8 cellular contexts compared by ENCODE assay signal in the genomic region with DNA sequence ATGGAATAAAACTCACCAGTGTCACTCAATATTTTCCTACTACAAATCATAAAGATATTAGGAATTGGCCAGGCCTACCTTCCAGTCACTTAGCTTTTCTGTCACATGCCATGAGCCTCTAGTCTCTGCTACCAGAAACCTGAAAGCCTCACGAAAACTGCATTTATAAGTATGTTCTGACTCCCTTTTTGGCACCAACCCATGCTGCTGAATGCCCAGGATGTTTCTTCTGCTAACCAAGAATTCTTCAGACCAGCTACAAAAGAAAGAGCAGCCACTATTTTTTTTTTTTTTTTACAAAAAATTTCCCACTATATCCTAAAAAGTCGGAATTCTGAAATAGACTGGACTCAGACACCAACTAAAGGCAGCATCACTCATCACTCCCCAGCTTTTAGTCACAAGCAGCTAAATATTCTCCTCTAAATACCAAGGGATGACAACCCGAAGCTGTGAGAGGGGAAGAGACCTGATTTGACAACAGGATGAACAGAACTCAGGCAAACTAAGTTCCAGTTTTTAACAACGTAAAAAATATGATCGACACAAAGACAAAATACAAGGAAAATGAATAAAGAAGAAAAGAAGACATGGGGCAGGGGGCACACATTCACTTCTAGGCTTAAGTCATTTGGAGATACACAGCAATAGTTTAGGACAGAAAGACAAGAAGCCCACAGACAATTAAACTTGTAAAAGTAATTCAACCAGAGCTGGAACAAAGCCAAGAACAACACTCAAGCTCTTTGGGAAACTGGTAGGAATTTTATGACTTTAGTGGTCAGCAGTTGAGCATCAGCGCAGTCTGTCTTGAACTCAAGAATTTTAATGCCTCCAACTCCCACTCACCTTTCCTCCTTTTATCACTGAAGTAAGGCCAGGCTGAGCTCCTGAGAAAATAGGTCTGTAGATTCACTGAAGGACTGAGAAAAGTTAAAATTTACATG. TPM values are rescaled to one million over a fixed set of nuclear protein-coding genes. Genes with fewer than 3 reads are reported as not detected.
DNase-seq lines count a peak whose midpoint lies in the region; ATAC-seq and TF ChIP-seq lines count a peak whose summit lies in the region.

No MANE protein-coding gene starts in this region.

- no peak overlapping the region for H3K4ac ChIP-seq in mesenchymal stem cell (ENCODE audit: low read depth in 1 of 2, low read length in 2 of 2)

- H2BK15ac ChIP-seq in mesenchymal stem cell (ENCODE audit: low read depth, poor library complexity, severe bottlenecking), result no peak overlapping the region

- H3K27me3 ChIP-seq in breast epithelium, result no peaks in the 10 kb centered on the region
- no peaks in the 10 kb centered on the region for H3K27me3 ChIP-seq in mesenchymal stem cell (ENCODE audit: control insufficient read depth in 1 of 2, insufficient read depth in 1 of 2, low read length in 2 of 2)
- no peaks in the 10 kb centered on the region for H3K27me3 ChIP-seq in aorta (ENCODE audit: control insufficient read depth in 1 of 2, insufficient read depth in 2 of 2, low read length in 1 of 2)

- no peak overlapping the region for H2BK120ac ChIP-seq in mesenchymal stem cell (ENCODE audit: low read depth, low read length)

- H3K36me3 ChIP-seq in breast epithelium (no peaks in the 10 kb centered on the region), mesenchymal stem cell (ENCODE audit: control insufficient read depth in 1 of 2, insufficient read depth in 2 of 2, low read depth in 1 of 2, low read length in 2 of 2) (peaks cover 0 to 5% of the 10 kb centered on the region in 2 experiments), aorta (ENCODE audit: control insufficient read depth in 1 of 2, insufficient read depth in 2 of 2, low read length in 1 of 2) (no peaks in the 10 kb centered on the region)

- TF ChIP-seq CTCF in breast epithelium (IDR thresholded peaks at IDR 0.05), result no peak

- peaks cover 0 to 18% of the 10 kb centered on the region in 2 donors for H3K4me1 ChIP-seq in breast epithelium
- peaks cover 2% of the 10 kb centered on the region for H3K4me1 ChIP-seq in mesenchymal stem cell (ENCODE audit: control insufficient read depth, insufficient read depth, low read depth, low read length)
- peaks cover 0 to 7% of the 10 kb centered on the region in 2 donors for H3K4me1 ChIP-seq in aorta (ENCODE audit: control insufficient read depth in 1 of 2, insufficient read depth in 2 of 2, low read length in 2 of 2)

- no peak for ATAC-seq in aorta (ENCODE audit: low FRiP score)
- no peak for ATAC-seq in GM18861 (IDR thresholded peaks at IDR 0.05; ENCODE audit: unreplicated experiment)
- ATAC-seq in GM18517 (IDR thresholded peaks at IDR 0.05; ENCODE audit: unreplicated experiment), result no peak

- no peak overlapping the region for H3K14ac ChIP-seq in mesenchymal stem cell (ENCODE audit: low read length in 2 of 2)

- intact Hi-C loops in breast epithelium (cut with DNase I; ENCODE audit: low total_unique reads) (no loop called here), aorta (cut with DNase I) (loop anchor here in 1 of 2 donors (5.0 kb wide), 2 partner anchors 53 to 163 kb away; partner anchors contain the start of genes IGSF8 and PEA15)

- peak overlapping the region; percentile 98 to 99 for H3K27ac ChIP-seq in breast epithelium
- peak overlapping the region; percentile 57 for H3K27ac ChIP-seq in mesenchymal stem cell (ENCODE audit: low read length, poor library complexity, severe bottlenecking)
- peak overlapping the region in 1 of 2 donors; percentile 37 for H3K27ac ChIP-seq in aorta (ENCODE audit: low read depth in 1 of 2, low read length in 2 of 2)

- H2BK5ac ChIP-seq in mesenchymal stem cell (ENCODE audit: low read depth, low read length, poor library complexity, severe bottlenecking), result no peak overlapping the region

- no peak overlapping the region for H4K91ac ChIP-seq in mesenchymal stem cell (ENCODE audit: low read length)

- H2BK12ac ChIP-seq in mesenchymal stem cell (ENCODE audit: low read length in 2 of 2), result no peak overlapping the region

- peak overlapping the region; percentile 98 for H3K9ac ChIP-seq in mesenchymal stem cell (ENCODE audit: low read length)

- no peak overlapping the region for H2AFZ ChIP-seq in mesenchymal stem cell (ENCODE audit: low read depth, low read length)

- no peak for TF ChIP-seq POLR2A in breast epithelium (IDR thresholded peaks at IDR 0.05)

- H3K18ac ChIP-seq in mesenchymal stem cell (ENCODE audit: low read depth in 1 of 2, low read length in 2 of 2), result no peak overlapping the region

- no peak overlapping the region for H3K23ac ChIP-seq in mesenchymal stem cell (ENCODE audit: low read length in 2 of 2)

- H3K4me3 ChIP-seq in breast epithelium (peak overlapping the region; percentile 89 to 99 (median 94)), mesenchymal stem cell (ENCODE audit: insufficient read depth in 1 of 2, low read depth in 1 of 2, low read length in 2 of 2) (peak overlapping the region in 1 of 2 experiments; percentile 97), aorta (ENCODE audit: low read length in 2 of 2) (peak overlapping the region; percentile 69 to 93)

- DNase-seq in NCI-H82 (lab: John Stamatoyannopoulos, UW), result peak; percentile 21
- DNase-seq in NCI-H82 treated with DMSO at 0.1 percent for 48 hours (lab: John Stamatoyannopoulos, UW; ENCODE audit: unreplicated experiment), result no peak
- peak; percentile 62 for DNase-seq in NCI-H2107 treated with DMSO at 0.1 percent for 48 hours (lab: John Stamatoyannopoulos, UW; ENCODE audit: unreplicated experiment)
- no peak for DNase-seq in breast epithelium (ENCODE audit: low spot score in 2 of 2)
- DNase-seq in mesenchymal stem cell, result peak; percentile 79
- no peak for DNase-seq in aorta

- no peak overlapping the region for H4K8ac ChIP-seq in mesenchymal stem cell (ENCODE audit: low read length)

- H3K9me3 ChIP-seq in breast epithelium (no peaks in the 10 kb centered on the region), mesenchymal stem cell (ENCODE audit: control insufficient read depth, low read length) (no peaks in the 10 kb centered on the region), aorta (ENCODE audit: control insufficient read depth, low read length) (no peaks in the 10 kb centered on the region)

- peaks cover 10% of the 10 kb centered on the region for H3K79me1 ChIP-seq in mesenchymal stem cell (replicated peaks; ENCODE audit: low read length, poor library complexity, severe bottlenecking)

- H3K4me2 ChIP-seq in mesenchymal stem cell (ENCODE audit: low read length, poor library complexity, severe bottlenecking), result peak overlapping the region; percentile 41

- no peak overlapping the region for H2AK5ac ChIP-seq in mesenchymal stem cell (ENCODE audit: low read length, severe bottlenecking)

- WGBS in mesenchymal stem cell, result 78% methylated on average over 4 of the region's 6 CpGs
- WGBS in aorta, 2 donors, result 9 to 11% methylated on average over 6 of the region's 6 CpGs

RNA-seq across cellular contexts. Expression of gene DCAF8, which starts 1.6 kb away (rescaled TPM):
- total RNA-seq in breast epithelium (100 to 1,000 TPM; 161 to 195 (median 161) TPM), aorta (100 to 1,000 TPM; 134 to 152 TPM)
- polyA plus RNA-seq in mesenchymal stem cell (2013, experiment 1 of 2), result 57.0 TPM
- polyA plus RNA-seq in mesenchymal stem cell (2013, experiment 2 of 2), result 58.2 TPM
- polyA plus RNA-seq in aorta, result 100 to 1,000 TPM in 1 of 2 donors, 10 to 100 TPM in 1; 39.2 to 128 TPM

RNA-seq across cellular contexts. Expression of gene PEX19, which starts 24.2 kb away (rescaled TPM):
- 100 to 1,000 TPM in 1 of 3 donors, 10 to 100 TPM in 2; 58.7 to 136 (median 80.1) TPM for total RNA-seq in breast epithelium
- polyA plus RNA-seq in mesenchymal stem cell (2013, experiment 1 of 2), result 25.8 TPM
- 26.9 TPM for polyA plus RNA-seq in mesenchymal stem cell (2013, experiment 2 of 2)
- total RNA-seq in aorta, result 10 to 100 TPM; 44.8 to 55.1 TPM
- 10 to 100 TPM; 32.2 to 32.3 TPM for polyA plus RNA-seq in aorta

RNA-seq across cellular contexts. Expression of gene PEA15, which starts 55.5 kb away (rescaled TPM):
- 100 to 1,000 TPM in 2 of 3 donors, 10 to 100 TPM in 1; 69.8 to 128 (median 127) TPM for total RNA-seq in breast epithelium
- 323 TPM for polyA plus RNA-seq in mesenchymal stem cell (2013, experiment 1 of 2)
- 331 TPM for polyA plus RNA-seq in mesenchymal stem cell (2013, experiment 2 of 2)
- total RNA-seq in aorta, result 100 to 1,000 TPM; 258 to 313 TPM
- 100 to 1,000 TPM; 296 to 350 TPM for polyA plus RNA-seq in aorta

Comparison
In these comparisons a context has a peak if more than half of its experiments do, and no peak if none do; other contexts are left out.
1. DNase-seq: peak in NCI-H82 (single experiment), NCI-H2107 treated with DMSO at 0.1 percent for 48 hours (single experiment) and mesenchymal stem cell (single experiment); none in NCI-H82 treated with DMSO at 0.1 percent for 48 hours (single experiment), breast epithelium (0 of 2) and aorta (0 of 2).